Comparison of ENCODE assay signal across 26 cellular contexts in the genomic region with DNA sequence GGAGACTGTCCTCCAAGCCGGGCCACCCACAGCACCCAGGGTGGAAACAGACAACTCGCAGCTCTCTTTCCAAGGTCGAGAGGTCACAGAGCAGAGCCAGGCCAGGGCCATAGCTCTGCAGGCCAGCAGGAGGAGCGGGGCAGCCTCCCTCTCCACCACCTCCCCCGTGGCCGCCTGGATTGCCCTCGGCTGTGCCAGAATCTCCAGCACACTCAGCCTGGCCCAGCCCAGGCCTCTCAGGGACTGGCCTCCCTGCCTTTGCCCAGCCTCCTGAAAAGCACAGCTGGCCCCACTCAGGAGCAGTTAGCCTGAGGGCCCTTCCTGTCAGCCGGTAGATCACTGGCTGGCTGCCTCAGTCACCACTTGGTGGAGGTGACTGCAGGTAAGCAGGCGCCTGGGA.
DNase-seq lines count a peak whose midpoint lies in the region; ATAC-seq, FAIRE-seq and TF ChIP-seq lines count a peak whose summit lies in the region.
"Had no signal": no experiment of that assay in that cellular context is flagged by ENCODE, and none has a peak within 500 bp of the region (broad histone marks: within the 10 kb centered on the region; RNA-seq: fewer than 3 reads in every experiment).

No MANE protein-coding gene starts in this region.

- no peak for TF ChIP-seq POLR2A in K562 (conservative IDR thresholded peaks at IDR 0.05)

- H3K4me3 ChIP-seq in K562: no peak overlapping the region
- H3K4me3 ChIP-seq in trophoblast cell (ENCODE audit: low read depth, low read length): no peak overlapping the region
- H3K4me3 ChIP-seq: dorsolateral prefrontal cortex, right lobe of liver, SK-N-MC had no signal

- no peaks in the 10 kb centered on the region for H3K79me1 ChIP-seq in trophoblast cell (ENCODE audit: low read length)

- H3K9me3 Mint-ChIP-seq in activated T-cell treated with anti-CD3 and anti-CD28 coated beads, Interleukin-2, amount 50 U/mL, for 24 hours: no peaks in the 10 kb centered on the region

- no peak overlapping the region for H3K14ac ChIP-seq in trophoblast cell (ENCODE audit: low read length)

- CTCF ChIA-PET in K562 (lab: Yijun Ruan, JAX; ENCODE audit: low intra/inter-chr PET ratio): no interaction called here

- DNase-seq in NCI-H2081 (lab: John Stamatoyannopoulos, UW): peak; percentile 68 to 72
- DNase-seq in NCI-H2081 treated with DMSO at 0.1 percent for 48 hours (lab: John Stamatoyannopoulos, UW): no peak
- peak; percentile 90 for DNase-seq in NCI-H2196 (lab: John Stamatoyannopoulos, UW; ENCODE audit: unreplicated experiment)
- no peak for DNase-seq in K562 (ENCODE audit: extremely low read depth in 1 of 4, low spot score in 3 of 4)
- DNase-seq in trophoblast cell: peak; percentile 88 to 94
- DNase-seq in NOMO-1 (lab: John Stamatoyannopoulos, UW; ENCODE audit: unreplicated experiment in 2 of 2): no peak
- DNase-seq in activated T-cell treated with anti-CD3 and anti-CD28 coated beads, Interleukin-2, amount 50 U/mL, for 24 hours: no peak
- DNase-seq: activated CD4-positive, CD25-positive, alpha-beta regulatory T cell treated with anti-CD3 and anti-CD28 coated beads, Interleukin-2, amount 50 U/mL, for 72 hours; activated naive CD4-positive, alpha-beta T cell treated with anti-CD3 and anti-CD28 coated beads, Interleukin-2, amount 50 U/mL, for 16 hours; anterior cingulate cortex; dorsolateral prefrontal cortex; erythroblast; foreskin melanocyte; GDM1; hypothalamus; KBM-7; MV-4-11; right lobe of liver; stimulated activated CD4-positive, alpha-beta T cell treated with anti-CD3 and anti-CD28 coated beads, Interleukin-15, amount 100 ng/mL, for 24 hours had no signal

- no peak for FAIRE-seq in K562 (lab: Jason Lieb, UNC)
- FAIRE-seq: A204.1, D721Med, keratinocyte had no signal

- no peak overlapping the region for H3K27ac Mint-ChIP-seq in activated T-cell treated with anti-CD3 and anti-CD28 coated beads, Interleukin-2, amount 50 U/mL, for 24 hours

- H2BK5ac ChIP-seq in trophoblast cell (ENCODE audit: low read depth, low read length, poor library complexity): no peak overlapping the region

- H3K9ac ChIP-seq in K562 (ENCODE audit: insufficient read depth in 1 of 2, low read depth in 2 of 2, low read length in 2 of 2) (0 out of 4 replicates have a peak overlapping the region, but pooled peaks of 1 of the 2 experiments have one; percentile 10), trophoblast cell (ENCODE audit: low read length) (no peak overlapping the region)
- H3K9ac ChIP-seq: parathyroid adenoma had no signal

- no peaks in the 10 kb centered on the region for H3K9me1 ChIP-seq in K562 (ENCODE audit: control insufficient read depth, insufficient read depth, low read length)

- no peaks in the 10 kb centered on the region for H3K36me3 Mint-ChIP-seq in activated T-cell treated with anti-CD3 and anti-CD28 coated beads, Interleukin-2, amount 50 U/mL, for 24 hours (ENCODE audit: low read depth)

- no peak overlapping the region for H3K4ac ChIP-seq in trophoblast cell (ENCODE audit: low read depth, low read length)

- H3K79me2 ChIP-seq in K562 (ENCODE audit: control insufficient read depth, insufficient read depth, low read length): no peaks in the 10 kb centered on the region
- no peaks in the 10 kb centered on the region for H3K79me2 ChIP-seq in trophoblast cell (ENCODE audit: control insufficient read depth, insufficient read depth, low read length, poor library complexity)
- H3K79me2 ChIP-seq: parathyroid adenoma had no signal

- H3K18ac ChIP-seq in trophoblast cell (ENCODE audit: low read length): no peak overlapping the region

- H4K91ac ChIP-seq in trophoblast cell (ENCODE audit: low read depth, low read length): no peak overlapping the region

- H3K23ac ChIP-seq in trophoblast cell (ENCODE audit: low read length): no peak overlapping the region

- no peak overlapping the region for H2BK12ac ChIP-seq in trophoblast cell (ENCODE audit: low read length)

- H3K9me3 ChIP-seq in K562 (replicated peaks; ENCODE audit: control insufficient read depth, insufficient read depth, low read depth, low read length) (no peaks in the 10 kb centered on the region), trophoblast cell (ENCODE audit: insufficient read depth, low read depth, low read length) (peaks cover 2% of the 10 kb centered on the region)
- H3K9me3 ChIP-seq: right lobe of liver had no signal

- H2AFZ ChIP-seq in K562 (ENCODE audit: low read depth, low read length): no peak overlapping the region
- no peak overlapping the region for H2AFZ ChIP-seq in trophoblast cell (ENCODE audit: insufficient read depth, low read length, poor library complexity)
- H2AFZ ChIP-seq: parathyroid adenoma had no signal

- in situ Hi-C loops in K562 (cut with MboI): no loop called here

- H3K27ac ChIP-seq in K562 (ENCODE audit: extremely low read depth, low read depth, low read length): no peak overlapping the region
- H3K27ac ChIP-seq in trophoblast cell (ENCODE audit: low read depth, low read length): no peak overlapping the region
- H3K27ac ChIP-seq: C4-2B, parathyroid adenoma, right lobe of liver, SK-N-MC had no signal

- intact Hi-C loops in K562 (cut with micrococcal nuclease): no loop called here

- no peak for TF ChIP-seq EP300 in K562 (IDR thresholded peaks at IDR 0.05; ENCODE audit: low read length)

- peaks cover 9% of the 10 kb centered on the region for H3K27me3 Mint-ChIP-seq in activated T-cell treated with anti-CD3 and anti-CD28 coated beads, Interleukin-2, amount 50 U/mL, for 24 hours

- H3K4me3 Mint-ChIP-seq in activated T-cell treated with anti-CD3 and anti-CD28 coated beads, Interleukin-2, amount 50 U/mL, for 24 hours: no peak overlapping the region

- peaks cover 1% of the 10 kb centered on the region for H3K4me1 Mint-ChIP-seq in activated T-cell treated with anti-CD3 and anti-CD28 coated beads, Interleukin-2, amount 50 U/mL, for 24 hours (ENCODE audit: low read depth)

- no peak overlapping the region for H2AK5ac ChIP-seq in trophoblast cell (ENCODE audit: low read length)

- peaks cover 0 to 17% of the 10 kb centered on the region in 2 experiments; a peak in 2 of 5 replicates for H3K4me1 ChIP-seq in K562 (replicated peaks in 1 of 2; ENCODE audit: control insufficient read depth in 2 of 2, insufficient read depth in 2 of 2, low read length in 2 of 2)
- peaks cover 11 to 13% of the 10 kb centered on the region in 2 experiments for H3K4me1 ChIP-seq in trophoblast cell (ENCODE audit: control insufficient read depth in 1 of 2, insufficient read depth in 2 of 2, low read length in 2 of 2)
- H3K4me1 ChIP-seq: parathyroid adenoma, right lobe of liver had no signal

- H3K4me2 ChIP-seq in K562 (ENCODE audit: insufficient read depth, low read length): no peak overlapping the region
- H3K4me2 ChIP-seq in trophoblast cell (ENCODE audit: low read length): peak overlapping the region; percentile 11

- 0 out of 6 replicates have a peak, but pooled peaks of 1 of the 3 experiments have one; percentile 2 for TF ChIP-seq CTCF in K562 (IDR thresholded peaks at IDR 0.05 in 2 of 3, conservative IDR thresholded peaks at IDR 0.05 in 1 of 3; ENCODE audit: insufficient read depth in 2 of 3, low read depth in 1 of 3, low read length in 3 of 3)

- no peaks in the 10 kb centered on the region for H3K36me3 ChIP-seq in K562 (ENCODE audit: control insufficient read depth, insufficient read depth, low read length)
- H3K36me3 ChIP-seq in trophoblast cell (ENCODE audit: control insufficient read depth in 1 of 2, insufficient read depth in 2 of 2, low read length in 2 of 2): no peaks in the 10 kb centered on the region
- H3K36me3 ChIP-seq: right lobe of liver had no signal

- H2BK120ac ChIP-seq in trophoblast cell (ENCODE audit: insufficient read depth, low read length, poor library complexity): no peak overlapping the region

- H4K20me1 ChIP-seq in K562 (replicated peaks; ENCODE audit: control insufficient read depth, insufficient read depth, low read length): peaks cover 14% of the 10 kb centered on the region; the same call in 1 of the 2 replicates

- 1% methylated on average over 6 of the region's 9 CpGs for WGBS in K562 (ENCODE audit: insufficient coverage, low coverage, missing lambda C conversion rate)
- no CpG with 5 or more reads among the region's 9 CpGs for WGBS in trophoblast cell (ENCODE audit: extremely low coverage, insufficient coverage, insufficient read length)

- no peak for TF ChIP-seq RAD21 in K562 (CRISPR knock-in tag; conservative IDR thresholded peaks at IDR 0.05 in 1 of 2, IDR thresholded peaks at IDR 0.05 in 1 of 2)

- peak; percentile 60 for ATAC-seq in K562
- ATAC-seq in GM21723 (IDR thresholded peaks at IDR 0.05; ENCODE audit: unreplicated experiment): no peak

- POLR2A ChIA-PET in K562 (lab: Yijun Ruan, JAX): no interaction called here

- BruUV-seq in K562 (replicated peaks; lab: Mats Ljungman, UMichigan): no TSS peak

- peaks cover 45 to 75% of the 10 kb centered on the region in 2 experiments for H3K27me3 ChIP-seq in K562 (ENCODE audit: control insufficient read depth in 2 of 2, insufficient read depth in 2 of 2, low read length in 2 of 2)
- H3K27me3 ChIP-seq in trophoblast cell (ENCODE audit: insufficient read depth, low read length): no peaks in the 10 kb centered on the region
- H3K27me3 ChIP-seq: right lobe of liver had no signal

- H4K12ac ChIP-seq in trophoblast cell (ENCODE audit: low read depth, low read length): no peak overlapping the region

- H4K8ac ChIP-seq in trophoblast cell (ENCODE audit: low read depth, low read length): no peak overlapping the region

TF ChIP-seq in K562, 482 proteins besides CTCF, POLR2A, EP300 and RAD21:
- TF ChIP-seq ZFP36 (IDR thresholded peaks at IDR 0.05; ENCODE audit: low read depth, low read length, partially characterized antibody) (peak; percentile 33), CBX3 (IDR thresholded peaks at IDR 0.05; ENCODE audit: borderline replicate concordance in 1 of 2, low read length in 2 of 2) (no peak)

Comparison
In these comparisons a context has a peak if more than half of its experiments do, and no peak if none do; other contexts are left out.
1. DNase-seq: peak in NCI-H2081 (2 of 2), NCI-H2196 (single experiment) and trophoblast cell (2 of 2); none in NCI-H2081 treated with DMSO at 0.1 percent for 48 hours (single experiment), K562 (0 of 4), NOMO-1 (0 of 2) and activated T-cell treated with anti-CD3 and anti-CD28 coated beads, Interleukin-2, amount 50 U/mL, for 24 hours (single experiment).